In the genomic region with DNA sequence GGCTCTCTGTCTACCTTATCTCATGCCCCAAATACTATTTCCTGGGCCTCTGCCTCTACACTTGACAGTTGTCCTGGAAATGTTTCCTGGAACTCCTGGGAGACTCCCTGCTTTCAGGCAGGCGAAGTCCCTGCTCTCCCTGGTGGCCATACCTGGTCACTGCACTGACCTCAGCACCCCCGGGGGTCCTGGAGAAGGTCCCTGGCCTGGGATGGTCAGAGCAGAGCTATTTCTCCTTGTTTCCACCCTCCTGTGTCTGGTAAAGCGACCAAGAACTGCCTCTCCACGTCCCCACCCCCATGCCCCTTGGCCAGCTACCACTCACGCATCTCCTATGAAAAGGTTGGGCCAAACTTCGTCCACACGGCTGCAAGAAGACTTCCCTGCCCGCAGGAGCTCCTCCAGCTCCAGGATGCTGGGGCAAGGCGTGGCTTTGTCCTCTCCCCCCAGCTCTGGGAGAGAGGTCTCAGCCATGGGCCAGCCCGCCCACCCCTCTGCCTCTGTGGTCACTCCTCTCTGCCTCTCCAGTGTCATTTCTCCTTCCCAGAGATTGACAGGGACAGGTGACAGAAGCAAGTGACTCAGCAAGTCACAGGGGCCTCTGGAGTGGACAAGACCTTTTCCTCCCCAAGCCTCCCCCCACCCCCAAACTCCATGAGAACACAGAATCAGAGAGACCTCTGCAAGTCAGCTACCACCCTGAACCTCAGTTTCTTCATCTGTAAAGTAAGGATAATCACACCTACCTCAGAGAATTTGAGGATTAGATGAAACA, we compare ENCODE assay signal across 1 cellular context.
A peak's percentile ranks its signal among the peaks of the same experiment; 100 is the strongest.
TF ChIP-seq lines count a peak whose summit lies in the region.

No MANE protein-coding gene starts in this region.

TF ChIP-seq in K562, 482 proteins besides CTCF, POLR2A, EP300 and RAD21 (continued from another document and continues in another):
- TF ChIP-seq PATZ1 (CRISPR knock-in tag; IDR thresholded peaks at IDR 0.05; ENCODE audit: borderline replicate concordance) = peak; percentile 67; the same call in 1 of the 2 replicates
- TF ChIP-seq, protein P1, sequence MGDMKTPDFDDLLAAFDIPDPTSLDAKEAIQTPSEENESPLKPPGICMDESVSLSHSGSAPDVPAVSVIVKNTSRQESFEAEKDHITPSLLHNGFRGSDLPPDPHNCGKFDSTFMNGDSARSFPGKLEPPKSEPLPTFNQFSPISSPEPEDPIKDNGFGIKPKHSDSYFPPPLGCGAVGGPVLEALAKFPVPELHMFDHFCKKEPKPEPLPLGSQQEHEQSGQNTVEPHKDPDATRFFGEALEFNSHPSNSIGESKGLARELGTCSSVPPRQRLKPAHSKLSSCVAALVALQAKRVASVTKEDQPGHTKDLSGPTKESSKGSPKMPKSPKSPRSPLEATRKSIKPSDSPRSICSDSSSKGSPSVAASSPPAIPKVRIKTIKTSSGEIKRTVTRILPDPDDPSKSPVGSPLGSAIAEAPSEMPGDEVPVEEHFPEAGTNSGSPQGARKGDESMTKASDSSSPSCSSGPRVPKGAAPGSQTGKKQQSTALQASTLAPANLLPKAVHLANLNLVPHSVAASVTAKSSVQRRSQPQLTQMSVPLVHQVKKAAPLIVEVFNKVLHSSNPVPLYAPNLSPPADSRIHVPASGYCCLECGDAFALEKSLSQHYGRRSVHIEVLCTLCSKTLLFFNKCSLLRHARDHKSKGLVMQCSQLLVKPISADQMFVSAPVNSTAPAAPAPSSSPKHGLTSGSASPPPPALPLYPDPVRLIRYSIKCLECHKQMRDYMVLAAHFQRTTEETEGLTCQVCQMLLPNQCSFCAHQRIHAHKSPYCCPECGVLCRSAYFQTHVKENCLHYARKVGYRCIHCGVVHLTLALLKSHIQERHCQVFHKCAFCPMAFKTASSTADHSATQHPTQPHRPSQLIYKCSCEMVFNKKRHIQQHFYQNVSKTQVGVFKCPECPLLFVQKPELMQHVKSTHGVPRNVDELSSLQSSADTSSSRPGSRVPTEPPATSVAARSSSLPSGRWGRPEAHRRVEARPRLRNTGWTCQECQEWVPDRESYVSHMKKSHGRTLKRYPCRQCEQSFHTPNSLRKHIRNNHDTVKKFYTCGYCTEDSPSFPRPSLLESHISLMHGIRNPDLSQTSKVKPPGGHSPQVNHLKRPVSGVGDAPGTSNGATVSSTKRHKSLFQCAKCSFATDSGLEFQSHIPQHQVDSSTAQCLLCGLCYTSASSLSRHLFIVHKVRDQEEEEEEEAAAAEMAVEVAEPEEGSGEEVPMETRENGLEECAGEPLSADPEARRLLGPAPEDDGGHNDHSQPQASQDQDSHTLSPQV (IDR thresholded peaks at IDR 0.05) = peak; percentile 11; the same call in 1 of the 2 replicates
- TF ChIP-seq ZBED1 (IDR thresholded peaks at IDR 0.05) = no peak
- TF ChIP-seq SMAD4 (CRISPR knock-in tag; conservative IDR thresholded peaks at IDR 0.05) = peak; percentile 53
- no peak for TF ChIP-seq KAT7 (CRISPR knock-in tag; IDR thresholded peaks at IDR 0.05; ENCODE audit: borderline replicate concordance)
- TF ChIP-seq MEIS2 (IDR thresholded peaks at IDR 0.05; ENCODE audit: partially characterized antibody) = peak; percentile 93
- TF ChIP-seq MLLT1 (IDR thresholded peaks at IDR 0.05) = peak; percentile 36 to 54; a peak in 3 of 4 replicates
- TF ChIP-seq ERF (CRISPR knock-in tag; IDR thresholded peaks at IDR 0.05) = 0 out of 2 replicates have a peak, but pooled peaks have one; percentile 21
- no peak for TF ChIP-seq HNRNPL (IDR thresholded peaks at IDR 0.05; ENCODE audit: low read depth, low read length)
- TF ChIP-seq, protein P2, sequence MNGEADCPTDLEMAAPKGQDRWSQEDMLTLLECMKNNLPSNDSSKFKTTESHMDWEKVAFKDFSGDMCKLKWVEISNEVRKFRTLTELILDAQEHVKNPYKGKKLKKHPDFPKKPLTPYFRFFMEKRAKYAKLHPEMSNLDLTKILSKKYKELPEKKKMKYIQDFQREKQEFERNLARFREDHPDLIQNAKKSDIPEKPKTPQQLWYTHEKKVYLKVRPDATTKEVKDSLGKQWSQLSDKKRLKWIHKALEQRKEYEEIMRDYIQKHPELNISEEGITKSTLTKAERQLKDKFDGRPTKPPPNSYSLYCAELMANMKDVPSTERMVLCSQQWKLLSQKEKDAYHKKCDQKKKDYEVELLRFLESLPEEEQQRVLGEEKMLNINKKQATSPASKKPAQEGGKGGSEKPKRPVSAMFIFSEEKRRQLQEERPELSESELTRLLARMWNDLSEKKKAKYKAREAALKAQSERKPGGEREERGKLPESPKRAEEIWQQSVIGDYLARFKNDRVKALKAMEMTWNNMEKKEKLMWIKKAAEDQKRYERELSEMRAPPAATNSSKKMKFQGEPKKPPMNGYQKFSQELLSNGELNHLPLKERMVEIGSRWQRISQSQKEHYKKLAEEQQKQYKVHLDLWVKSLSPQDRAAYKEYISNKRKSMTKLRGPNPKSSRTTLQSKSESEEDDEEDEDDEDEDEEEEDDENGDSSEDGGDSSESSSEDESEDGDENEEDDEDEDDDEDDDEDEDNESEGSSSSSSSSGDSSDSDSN (IDR thresholded peaks at IDR 0.05; ENCODE audit: borderline replicate concordance in 1 of 2, low read depth in 2 of 2, low read length in 2 of 2) = 0 out of 4 replicates have a peak, but pooled peaks of 1 of the 2 experiments have one; percentile 59
- peak; percentile 92 for TF ChIP-seq MAFK (IDR thresholded peaks at IDR 0.05; ENCODE audit: low read length)
- 0 out of 4 replicates have a peak, but pooled peaks of 1 of the 2 experiments have one; percentile 10 for TF ChIP-seq ETV6 (IDR thresholded peaks at IDR 0.05; ENCODE audit: borderline replicate concordance in 1 of 2, low read depth in 2 of 2, low read length in 1 of 2)
- no peak for TF ChIP-seq ETV6 (CRISPR knock-in tag; IDR thresholded peaks at IDR 0.05; ENCODE audit: borderline replicate concordance)
- TF ChIP-seq PTBP1 (IDR thresholded peaks at IDR 0.05; ENCODE audit: low read depth, low read length) = no peak
- no peak for TF ChIP-seq ZNF766 (CRISPR knock-in tag; conservative IDR thresholded peaks at IDR 0.05)
- peak; percentile 96 for TF ChIP-seq ZNF316 (IDR thresholded peaks at IDR 0.05)
- 0 out of 2 replicates have a peak, but pooled peaks have one; percentile 20 for TF ChIP-seq ZNF12 (CRISPR knock-in tag; IDR thresholded peaks at IDR 0.05)
- no peak for TF ChIP-seq RBM39 (optimal IDR thresholded peaks at IDR 0.05; ENCODE audit: low read depth, low read length)
- TF ChIP-seq POLR2B (IDR thresholded peaks at IDR 0.05; ENCODE audit: low read depth, partially characterized antibody) = peak; percentile 56
- TF ChIP-seq IFI16 (CRISPR knock-in tag; IDR thresholded peaks at IDR 0.05) = no peak
- peak in 1 of 2 experiments; percentile 10; a peak in 1 of 4 replicates for TF ChIP-seq TBL1XR1 (IDR thresholded peaks at IDR 0.05; ENCODE audit: low read length in 2 of 2)
- no peak for TF ChIP-seq ZNF384 (IDR thresholded peaks at IDR 0.05; ENCODE audit: low read depth, low read length)
- peak; percentile 62; the same call in 1 of the 2 replicates for TF ChIP-seq PHF8 (IDR thresholded peaks at IDR 0.05; ENCODE audit: borderline replicate concordance, low read length)
- TF ChIP-seq ATF3 (IDR thresholded peaks at IDR 0.05) = peak; percentile 78
- TF ChIP-seq ATF3 (CRISPR knock-in tag; conservative IDR thresholded peaks at IDR 0.05) = no peak
- TF ChIP-seq ZNF3 (CRISPR knock-in tag; IDR thresholded peaks at IDR 0.05) = no peak
- TF ChIP-seq CXXC5 (CRISPR knock-in tag; IDR thresholded peaks at IDR 0.05) = no peak; the same call in 1 of the 2 replicates
- TF ChIP-seq CCNT2 (IDR thresholded peaks at IDR 0.05; ENCODE audit: borderline replicate concordance, extremely low read depth, insufficient read length, low read depth, low read length) = no peak
- peak; percentile 40; the same call in 1 of the 2 replicates for TF ChIP-seq POLR2AphosphoS5 (IDR thresholded peaks at IDR 0.05; ENCODE audit: control insufficient read depth, insufficient read depth, low read depth, low read length)
- TF ChIP-seq CBX5 (IDR thresholded peaks at IDR 0.05; ENCODE audit: borderline replicate concordance, low read depth) = no peak
- TF ChIP-seq, protein P3, sequence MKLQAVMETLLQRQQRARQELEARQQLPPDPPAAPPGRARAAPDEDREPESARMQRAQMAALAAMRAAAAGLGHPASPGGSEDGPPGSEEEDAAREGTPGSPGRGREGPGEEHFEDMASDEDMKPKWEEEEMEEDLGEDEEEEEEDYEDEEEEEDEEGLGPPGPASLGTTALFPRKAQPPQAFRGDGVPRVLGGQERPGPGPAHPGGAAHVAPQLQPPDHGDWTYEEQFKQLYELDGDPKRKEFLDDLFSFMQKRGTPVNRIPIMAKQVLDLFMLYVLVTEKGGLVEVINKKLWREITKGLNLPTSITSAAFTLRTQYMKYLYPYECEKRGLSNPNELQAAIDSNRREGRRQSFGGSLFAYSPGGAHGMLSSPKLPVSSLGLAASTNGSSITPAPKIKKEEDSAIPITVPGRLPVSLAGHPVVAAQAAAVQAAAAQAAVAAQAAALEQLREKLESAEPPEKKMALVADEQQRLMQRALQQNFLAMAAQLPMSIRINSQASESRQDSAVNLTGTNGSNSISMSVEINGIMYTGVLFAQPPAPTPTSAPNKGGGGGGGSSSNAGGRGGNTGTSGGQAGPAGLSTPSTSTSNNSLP (IDR thresholded peaks at IDR 0.05; ENCODE audit: borderline replicate concordance, low read depth, low read length) = 0 out of 2 replicates have a peak, but pooled peaks have one; percentile 19
- TF ChIP-seq CTBP1 (IDR thresholded peaks at IDR 0.05; ENCODE audit: borderline replicate concordance) = peak; percentile 80
- TF ChIP-seq ZNF436 (CRISPR knock-in tag; IDR thresholded peaks at IDR 0.05) = no peak
- TF ChIP-seq HMG20B (CRISPR knock-in tag; IDR thresholded peaks at IDR 0.05) = no peak
- peak in 1 of 2 experiments; percentile 60; a peak in 2 of 4 replicates for TF ChIP-seq MNT (conservative IDR thresholded peaks at IDR 0.05)
- TF ChIP-seq MAZ (CRISPR knock-in tag; conservative IDR thresholded peaks at IDR 0.05 in 1 of 2, IDR thresholded peaks at IDR 0.05 in 1 of 2) = peak; percentile 34 to 75; a peak in 2 of 4 replicates
- TF ChIP-seq TEAD4 (IDR thresholded peaks at IDR 0.05; ENCODE audit: low read length) = peak; percentile 15; the same call in 1 of the 2 replicates
- TF ChIP-seq TEAD4 (CRISPR knock-in tag; IDR thresholded peaks at IDR 0.05; ENCODE audit: borderline replicate concordance) = no peak
- TF ChIP-seq ARID1B (IDR thresholded peaks at IDR 0.05) = peak; percentile 66
- no peak for TF ChIP-seq BRF1 (IDR thresholded peaks at IDR 0.05; ENCODE audit: borderline replicate concordance, extremely low read depth, insufficient read length)
- no peak for TF ChIP-seq PYGO2 (tag; IDR thresholded peaks at IDR 0.05)
- no peak for TF ChIP-seq ATF4 (CRISPR knock-in tag; IDR thresholded peaks at IDR 0.05)
- TF ChIP-seq BRD4 (IDR thresholded peaks at IDR 0.05) = no peak
- TF ChIP-seq TAF1 (IDR thresholded peaks at IDR 0.05; ENCODE audit: control insufficient read depth, extremely low read depth, insufficient read depth, low read length, severe bottlenecking) = peak; percentile 43
- peak; percentile 49 for TF ChIP-seq RBFOX2 (IDR thresholded peaks at IDR 0.05; ENCODE audit: low read depth, low read length)
